Comparison of ENCODE assay signal across 8 cellular contexts in the genomic region with DNA sequence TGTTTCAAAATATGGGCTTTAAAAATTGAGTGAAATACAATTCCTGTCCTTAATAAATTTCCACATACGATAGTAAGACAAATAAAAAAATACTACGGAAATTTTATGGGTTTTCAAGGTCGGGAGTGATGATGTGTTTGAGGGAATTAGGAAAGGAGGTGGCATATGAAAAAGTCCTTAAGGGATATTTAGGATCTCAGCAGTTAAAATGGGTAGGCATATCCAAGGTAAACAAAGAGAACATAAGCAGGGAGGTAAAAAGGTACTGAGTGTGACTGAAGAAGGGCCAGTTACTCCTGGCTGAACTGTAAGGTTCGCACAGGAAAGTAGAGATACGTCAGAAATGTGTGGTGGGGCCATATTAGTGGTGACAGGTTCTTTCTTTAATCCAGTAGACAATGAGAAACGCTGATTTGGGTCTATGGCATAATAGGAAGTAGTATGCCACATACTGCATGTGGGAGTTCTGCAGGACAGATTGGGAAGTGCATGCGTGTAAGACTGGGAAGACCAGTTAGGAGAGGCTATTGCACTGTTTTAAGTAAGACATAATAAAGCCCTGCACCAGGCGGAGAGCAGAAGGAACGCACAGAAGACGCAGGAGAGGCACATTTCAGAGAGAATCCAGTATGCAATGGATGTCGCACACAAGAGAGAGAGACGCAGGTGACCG. TPM values are rescaled to one million over a fixed set of nuclear protein-coding genes. Genes with fewer than 3 reads are reported as not detected.
A peak's percentile ranks its signal among the peaks of the same experiment; 100 is the strongest.
DNase-seq lines count a peak whose midpoint lies in the region; ATAC-seq and TF ChIP-seq lines count a peak whose summit lies in the region.

No MANE protein-coding gene starts in this region.

- peaks cover 36% of the 10 kb centered on the region for H3K79me2 ChIP-seq in H9 (ENCODE audit: insufficient read depth, low read length)
- H3K79me2 ChIP-seq in parathyroid adenoma, result peaks cover 15% of the 10 kb centered on the region

- H3K23ac ChIP-seq in H9 (ENCODE audit: insufficient read length, low read depth, low read length), result no peak overlapping the region

- H4K20me1 ChIP-seq in H9 (ENCODE audit: control insufficient read depth, insufficient read depth, insufficient read length), result no peaks in the 10 kb centered on the region

- H2AFZ ChIP-seq in H9 (ENCODE audit: low read length), result no peak overlapping the region
- peak overlapping the region; percentile 80 for H2AFZ ChIP-seq in parathyroid adenoma

- H3K9ac ChIP-seq in H9 (ENCODE audit: extremely low read depth, insufficient read length, low read length) (peak overlapping the region; percentile 68), parathyroid adenoma (no peak overlapping the region)

- no peaks in the 10 kb centered on the region for H3K27me3 ChIP-seq in H9 (ENCODE audit: insufficient read depth, low read length)
- H3K27me3 ChIP-seq in heart left ventricle, result no peaks in the 10 kb centered on the region
- no peaks in the 10 kb centered on the region for H3K27me3 ChIP-seq in parathyroid adenoma (ENCODE audit: control insufficient read depth, insufficient read depth, low read length)

- no peak overlapping the region for H2BK15ac ChIP-seq in H9 (ENCODE audit: low read depth, low read length)

- H3K4me3 Mint-ChIP-seq in H9, result no peak overlapping the region
- H3K4me3 Mint-ChIP-seq in activated T-helper 17 cell treated with anti-CD3 and anti-CD28 coated beads, Interleukin-2, amount 50 U/mL, for 72 hours, result no peak overlapping the region

- H3K27ac ChIP-seq in H9 (ENCODE audit: insufficient read length, low read depth, low read length), result peak overlapping the region; percentile 63
- peak overlapping the region in 11 of 12 donors; percentile 73 to 98 (median 87) for H3K27ac ChIP-seq in heart left ventricle
- peak overlapping the region; percentile 87 for H3K27ac ChIP-seq in parathyroid adenoma

- H3K4ac ChIP-seq in H9 (ENCODE audit: low read depth, low read length), result no peak overlapping the region; the same call in 1 of the 2 replicates

- intact Hi-C loops in heart left ventricle (cut with DNase I), result loop anchor here in 9 of 10 donors (1.0 to 10.0 kb wide), 11 partner anchors 99 to 571 kb away; a partner anchor contains a TSS

- H2BK20ac ChIP-seq in H9 (ENCODE audit: low read depth, low read length, poor library complexity, severe bottlenecking), result no peak overlapping the region

- no peak for TF ChIP-seq POLR2A in heart left ventricle (IDR thresholded peaks at IDR 0.05)

- no peak overlapping the region for H2BK12ac ChIP-seq in H9 (ENCODE audit: insufficient read length, low read depth, low read length)

- H3K18ac ChIP-seq in H9 (ENCODE audit: insufficient read length, low read depth, low read length), result peak overlapping the region; percentile 71

- H3K4me1 Mint-ChIP-seq in H9, result peaks cover 20 to 28% of the 10 kb centered on the region in 2 experiments
- H3K4me1 Mint-ChIP-seq in activated T-helper 17 cell treated with anti-CD3 and anti-CD28 coated beads, Interleukin-2, amount 50 U/mL, for 72 hours, result peaks cover 15% of the 10 kb centered on the region

- peak overlapping the region; percentile 59; the same call in 1 of the 2 replicates for H3K14ac ChIP-seq in H9 (ENCODE audit: insufficient read depth, low read length)

- peak; percentile 42; the same call in 2 of the 3 replicates for TF ChIP-seq CTCF in H9 (conservative IDR thresholded peaks at IDR 0.05)
- TF ChIP-seq CTCF in heart left ventricle (IDR thresholded peaks at IDR 0.05), result peak in 2 of 12 donors; percentile 16 to 46
- TF ChIP-seq CTCF in parathyroid adenoma (IDR thresholded peaks at IDR 0.05), result no peak

- no peak overlapping the region for H3K27ac Mint-ChIP-seq in H9
- no peak overlapping the region for H3K27ac Mint-ChIP-seq in activated T-helper 17 cell treated with anti-CD3 and anti-CD28 coated beads, Interleukin-2, amount 50 U/mL, for 72 hours

- peak; percentile 90 for DNase-seq in DMS53 (lab: John Stamatoyannopoulos, UW)
- DNase-seq in H9, result no peak
- peak; percentile 20 for DNase-seq in NCI-H2171 (lab: John Stamatoyannopoulos, UW)
- peak in 1 of 5 donors; percentile 20 for DNase-seq in heart left ventricle
- DNase-seq in SKM-1 (lab: John Stamatoyannopoulos, UW; ENCODE audit: unreplicated experiment), result no peak

- peak overlapping the region; percentile 17 for H3K56ac ChIP-seq in H9 (ENCODE audit: insufficient read length, low read depth, low read length)

- no peaks in the 10 kb centered on the region; the same call in 1 of the 2 replicates for H3K4me1 ChIP-seq in H9 (ENCODE audit: insufficient read depth, low read length)
- H3K4me1 ChIP-seq in heart left ventricle, result peaks cover 0 to 22% (median 14%) of the 10 kb centered on the region in 12 donors
- H3K4me1 ChIP-seq in parathyroid adenoma, result peaks cover 9% of the 10 kb centered on the region

- 100% methylated on average over 2 of the region's 13 CpGs for WGBS in H9 (ENCODE audit: extremely low coverage, insufficient read length, low lambda C conversion rate)
- 15 to 17% (median 15%) methylated on average over 13 of the region's 13 CpGs for WGBS in heart left ventricle, 4 donors

- H3T11ph ChIP-seq in H9 (ENCODE audit: low read length), result no peak overlapping the region

- no peak overlapping the region for H4K8ac ChIP-seq in H9 (replicated peaks; ENCODE audit: insufficient read length, low read depth, low read length)

- no peak overlapping the region for H4K5ac ChIP-seq in H9 (ENCODE audit: insufficient read length, low read depth, low read length)

- H3K36me3 Mint-ChIP-seq in H9 (ENCODE audit: insufficient read depth in 1 of 3, low read depth in 3 of 3), result peaks cover 11 to 17% (median 14%) of the 10 kb centered on the region in 3 experiments
- peaks cover 15% of the 10 kb centered on the region for H3K36me3 Mint-ChIP-seq in activated T-helper 17 cell treated with anti-CD3 and anti-CD28 coated beads, Interleukin-2, amount 50 U/mL, for 72 hours (ENCODE audit: low read depth)

- no peak overlapping the region for H4K91ac ChIP-seq in H9 (ENCODE audit: insufficient read length, low read depth, low read length)

- H3K23me2 ChIP-seq in H9 (ENCODE audit: insufficient read length, low read depth, low read length, poor library complexity, severe bottlenecking), result peaks cover 3% of the 10 kb centered on the region

- no peak overlapping the region for H2AK5ac ChIP-seq in H9 (ENCODE audit: insufficient read length, low read length)

- H3K4me3 ChIP-seq in heart left ventricle (peak overlapping the region; percentile 28 to 99 (median 89)), parathyroid adenoma (ENCODE audit: low read depth, low read length) (peak overlapping the region; percentile 79)

- no peaks in the 10 kb centered on the region for H3K79me1 ChIP-seq in H9 (ENCODE audit: insufficient read depth, low read depth, low read length, poor library complexity, severe bottlenecking)

- H3K4me2 ChIP-seq in H9 (ENCODE audit: insufficient read depth, insufficient read length, low read length), result peak overlapping the region; percentile 82
- peak overlapping the region; percentile 73 for H3K4me2 ChIP-seq in parathyroid adenoma (ENCODE audit: low read length)

- ATAC-seq in activated T-helper 17 cell treated with anti-CD3 and anti-CD28 coated beads, Interleukin-2, amount 50 U/mL, for 72 hours (replicated peaks), result peak; percentile 1
- ATAC-seq in heart left ventricle, result peak in 3 of 4 donors; percentile 33 to 57 (median 38)
- no peak for ATAC-seq in HG02623 (IDR thresholded peaks at IDR 0.05; ENCODE audit: unreplicated experiment)

- H3K27me3 Mint-ChIP-seq in H9 (ENCODE audit: low read depth), result no peaks in the 10 kb centered on the region
- H3K27me3 Mint-ChIP-seq in activated T-helper 17 cell treated with anti-CD3 and anti-CD28 coated beads, Interleukin-2, amount 50 U/mL, for 72 hours, result no peaks in the 10 kb centered on the region

- peak overlapping the region; percentile 20 for H2BK5ac ChIP-seq in H9 (ENCODE audit: insufficient read length, low read length)

- no peak overlapping the region for H2BK120ac ChIP-seq in H9 (ENCODE audit: low read depth, low read length, poor library complexity, severe bottlenecking)

- peaks cover 0 to 9% of the 10 kb centered on the region in 2 experiments; a peak in 2 of 5 replicates for H3K9me3 Mint-ChIP-seq in H9
- no peaks in the 10 kb centered on the region for H3K9me3 Mint-ChIP-seq in activated T-helper 17 cell treated with anti-CD3 and anti-CD28 coated beads, Interleukin-2, amount 50 U/mL, for 72 hours

- H3K9me3 ChIP-seq in H9 (ENCODE audit: control insufficient read depth, low read depth, low read length) (no peaks in the 10 kb centered on the region), heart left ventricle (no peaks in the 10 kb centered on the region), parathyroid adenoma (ENCODE audit: control insufficient read depth, low read length) (no peaks in the 10 kb centered on the region)

- no peaks in the 10 kb centered on the region for H3K36me3 ChIP-seq in heart left ventricle
- H3K36me3 ChIP-seq in parathyroid adenoma (ENCODE audit: control insufficient read depth, insufficient read depth, low read length), result no peaks in the 10 kb centered on the region

RNA-seq across cellular contexts. Expression of a gene that starts 0.9 kb away (rescaled TPM):
- total RNA-seq in H9 (2021), result 158 and 178 TPM in 2 replicates
- 10 to 100 TPM; 47.3 to 49.4 TPM for total RNA-seq in activated T-helper 17 cell treated with anti-CD3 and anti-CD28 coated beads, Interleukin-2, amount 50 U/mL, for 72 hours
- total RNA-seq in heart left ventricle, result 10 to 100 TPM in 7 of 9 donors, 1 to 10 TPM in 2; 6.0 to 15.2 (median 11.9) TPM
- 10 to 100 TPM in 1 of 2 donors, 1 to 10 TPM in 1; 2.0 to 11.1 TPM for polyA plus RNA-seq in heart left ventricle

Comparison
In these comparisons a context has a peak if more than half of its experiments do, and no peak if none do; other contexts are left out.
1. DNase-seq: peak in DMS53 (single experiment) and NCI-H2171 (single experiment); none in H9 (single experiment) and SKM-1 (single experiment).
2. Peak in every context shown above with its lines, with median percentiles within 50 percentile points of each other: H3K27ac ChIP-seq.